In genomic region chr20:37316116-37316774, GRCh38 we compare ENCODE assay signal across 9 cellular contexts. TPM values are rescaled to one million over a fixed set of nuclear protein-coding genes. Genes with fewer than 3 reads are reported as not detected.
DNase-seq lines count a peak whose midpoint lies in the region; ATAC-seq and TF ChIP-seq lines count a peak whose summit lies in the region.
"Had no signal": no experiment of that assay in that cellular context is flagged by ENCODE, and none has a peak within 500 bp of the region (broad histone marks: within the 10 kb centered on the region; RNA-seq: fewer than 3 reads in every experiment).

No MANE protein-coding gene starts in this region.

- no peaks in the 10 kb centered on the region for H3K9me3 Mint-ChIP-seq in brain

- TF ChIP-seq CTCF in DND-41 (IDR thresholded peaks at IDR 0.05; ENCODE audit: borderline replicate concordance, extremely low read depth, low read length, poor library complexity, severe bottlenecking), result no peak
- no peak for TF ChIP-seq CTCF in brain (conservative IDR thresholded peaks at IDR 0.05)

- H3K27ac Mint-ChIP-seq in brain, result peak overlapping the region in 3 of 5 experiments; percentile 3 to 67 (median 36)

- H3K9me3 ChIP-seq in DND-41 (ENCODE audit: insufficient read depth, low read length, severe bottlenecking), result no peaks in the 10 kb centered on the region
- H3K9me3 ChIP-seq in KOPT-K1 (ENCODE audit: insufficient read depth, low read length, poor library complexity, severe bottlenecking), result no peaks in the 10 kb centered on the region
- H3K9me3 ChIP-seq: body of pancreas had no signal

- H3K4me1 ChIP-seq in DND-41 (ENCODE audit: insufficient read depth, low read length) (peaks cover 10% of the 10 kb centered on the region; the same call in 1 of the 2 replicates), rectal smooth muscle tissue (ENCODE audit: control insufficient read depth, insufficient read depth, low read length) (peaks cover 38% of the 10 kb centered on the region)
- H3K4me1 ChIP-seq: body of pancreas had no signal

- ATAC-seq in DND-41 (ENCODE audit: insufficient read depth, low read depth) (peak; percentile 96), GM21423 (IDR thresholded peaks at IDR 0.05; ENCODE audit: unreplicated experiment) (peak; percentile 79)

- H3K27me3 ChIP-seq in DND-41 (ENCODE audit: insufficient read depth, low read length, poor library complexity), result no peaks in the 10 kb centered on the region
- H3K27me3 ChIP-seq in rectal smooth muscle tissue (ENCODE audit: control insufficient read depth, insufficient read depth, low read length), result no peaks in the 10 kb centered on the region
- H3K27me3 ChIP-seq: body of pancreas had no signal

- peaks cover 14% of the 10 kb centered on the region for H3K79me2 ChIP-seq in DND-41 (ENCODE audit: insufficient read depth, low read length)

- H3K4me3 ChIP-seq in DND-41 (ENCODE audit: low read depth in 1 of 2, low read length in 2 of 2) (no peak overlapping the region), rectal smooth muscle tissue (ENCODE audit: low read length) (no peak overlapping the region)
- H3K4me3 ChIP-seq: body of pancreas had no signal

- H2AFZ ChIP-seq in DND-41 (ENCODE audit: low read depth, low read length), result no peak overlapping the region

- H3K36me3 ChIP-seq in DND-41 (ENCODE audit: insufficient read depth, low read length), result peaks cover 54% of the 10 kb centered on the region
- peaks cover 51% of the 10 kb centered on the region for H3K36me3 ChIP-seq in KOPT-K1 (ENCODE audit: insufficient read depth, low read length)
- H3K36me3 ChIP-seq in rectal smooth muscle tissue (ENCODE audit: control insufficient read depth, insufficient read depth, low read length), result peaks cover 9% of the 10 kb centered on the region

- H3K4me2 ChIP-seq in DND-41 (ENCODE audit: insufficient read depth, low read length), result no peak overlapping the region

- H3K27me3 Mint-ChIP-seq in brain, result no peaks in the 10 kb centered on the region

- H4K20me1 ChIP-seq in DND-41 (ENCODE audit: insufficient read depth, low read length), result peaks cover 38% of the 10 kb centered on the region

- H3K9ac ChIP-seq in DND-41 (ENCODE audit: low read depth, low read length), result no peak overlapping the region
- no peak overlapping the region for H3K9ac ChIP-seq in rectal smooth muscle tissue (ENCODE audit: low read length)

- H3K4me3 Mint-ChIP-seq in brain, result no peak overlapping the region

- H3K27ac ChIP-seq in DND-41 (ENCODE audit: low read length), result peak overlapping the region; percentile 34; the same call in 1 of the 2 replicates
- H3K27ac ChIP-seq in KOPT-K1 (ENCODE audit: low read depth, low read length, poor library complexity, severe bottlenecking), result peak overlapping the region; percentile 80
- peak overlapping the region; percentile 85 for H3K27ac ChIP-seq in rectal smooth muscle tissue (ENCODE audit: low read depth, low read length)

- peaks cover 26% of the 10 kb centered on the region for H3K4me1 Mint-ChIP-seq in brain

- peaks cover 16% of the 10 kb centered on the region for H3K36me3 Mint-ChIP-seq in brain

- DNase-seq in DND-41, result peak; percentile 67
- no peak for DNase-seq in AG08396 (ENCODE audit: low spot score)
- DNase-seq in NCI-H1048 (lab: John Stamatoyannopoulos, UW), result no peak
- no peak for DNase-seq in HuH-7 (ENCODE audit: low spot score)

RNA-seq across cellular contexts. Expression of gene MANBAL, which starts 26.8 kb away (rescaled TPM):
- polyA plus RNA-seq in brain (ENCODE audit: insufficient read depth, low read depth, low replicate concordance), result 164 TPM

RNA-seq across cellular contexts. Expression of gene SRC, which starts 29.7 kb away (rescaled TPM):
- polyA plus RNA-seq in brain (ENCODE audit: insufficient read depth, low read depth, low replicate concordance), result 60.3 TPM

RNA-seq across cellular contexts. Expression of gene GHRH, which starts 54.6 kb away (rescaled TPM):
- not detected for polyA plus RNA-seq in brain (ENCODE audit: insufficient read depth, low read depth, low replicate concordance)

Comparison
In these comparisons a context has a peak if more than half of its experiments do, and no peak if none do; other contexts are left out.
1. H3K27ac ChIP-seq: peak in every context shown above with its lines; median percentile 85 in rectal smooth muscle tissue; 80 in KOPT-K1; 34 in DND-41.